In genomic region chr12:110022980-110023633, GRCh38 we compare ENCODE assay signal across 9 cellular contexts. TPM values are rescaled to one million over a fixed set of nuclear protein-coding genes. Genes with fewer than 3 reads are reported as not detected.
A peak's percentile ranks its signal among the peaks of the same experiment; 100 is the strongest.
DNase-seq lines count a peak whose midpoint lies in the region; ATAC-seq and TF ChIP-seq lines count a peak whose summit lies in the region.
"Had no signal": no experiment of that assay in that cellular context is flagged by ENCODE, and none has a peak within 500 bp of the region (broad histone marks: within the 10 kb centered on the region; RNA-seq: fewer than 3 reads in every experiment).

No MANE protein-coding gene starts in this region.

- intact Hi-C loops in mucosa of descending colon (cut with DNase I, micrococcal nuclease), result no loop called here

- no peak overlapping the region for H2AFZ ChIP-seq in GM23248

- TF ChIP-seq CTCF in RWPE1 (conservative IDR thresholded peaks at IDR 0.05; ENCODE audit: low read depth) (no peak), mucosa of descending colon (IDR thresholded peaks at IDR 0.05) (no peak), GM20000 (IDR thresholded peaks at IDR 0.05; ENCODE audit: extremely low read depth, missing control alignments) (no peak)

- H3K4me2 ChIP-seq in GM23248 (ENCODE audit: unreplicated experiment), result peak overlapping the region; percentile 60
- H3K4me2 ChIP-seq in skeletal muscle satellite cell (ENCODE audit: low read length), result peak overlapping the region; percentile 29

- H3K27me3 ChIP-seq in GM23248 (replicated peaks; ENCODE audit: insufficient read depth) (no peaks in the 10 kb centered on the region), skeletal muscle satellite cell (ENCODE audit: control insufficient read depth, insufficient read depth, low read length) (no peaks in the 10 kb centered on the region)

- CTCF ChIA-PET in RWPE1 (lab: Yijun Ruan, JAX), result interaction anchor here (0.9 kb wide), 1 partner anchor 408 kb away, joined by 3 read pairs; no protein-coding TSS in a partner anchor

- peaks cover 42% of the 10 kb centered on the region for H3K4me1 ChIP-seq in GM23248 (ENCODE audit: insufficient read depth)
- H3K4me1 ChIP-seq in skeletal muscle satellite cell (ENCODE audit: control insufficient read depth, insufficient read depth, low read length), result peaks cover 45% of the 10 kb centered on the region
- H3K4me1 ChIP-seq in mucosa of descending colon (ENCODE audit: low read depth), result no peaks in the 10 kb centered on the region

- in situ Hi-C loops in GM23248 (cut with MboI), result no loop called here

- H3K36me3 ChIP-seq in GM23248 (ENCODE audit: low read depth) (peaks cover 63% of the 10 kb centered on the region), skeletal muscle satellite cell (ENCODE audit: insufficient read depth, low read length) (peaks cover 62% of the 10 kb centered on the region), mucosa of descending colon (ENCODE audit: low read depth) (no peaks in the 10 kb centered on the region)

- H3K9ac ChIP-seq in GM23248, result no peak overlapping the region
- peak overlapping the region; percentile 47 for H3K9ac ChIP-seq in skeletal muscle satellite cell (ENCODE audit: low read depth, low read length)

- H3K4me3 ChIP-seq in GM23248 (no peak overlapping the region), skeletal muscle satellite cell (ENCODE audit: low read length) (peak overlapping the region; percentile 10), mucosa of descending colon (no peak overlapping the region)

- H4K20me1 ChIP-seq in GM23248 (ENCODE audit: insufficient read depth), result no peaks in the 10 kb centered on the region

- H3K27ac ChIP-seq in GM23248, result peak overlapping the region; percentile 79
- H3K27ac ChIP-seq in RWPE1, result peak overlapping the region; percentile 58

- POLR2A ChIA-PET in RWPE1 (lab: Yijun Ruan, JAX; ENCODE audit: low non-redundant PET), result interaction anchor here (0.6 kb wide), 2 partner anchors 226 to 318 kb away, joined by 3 to 6 read pairs; no protein-coding TSS in a partner anchor

- no peaks in the 10 kb centered on the region for H3K9me3 ChIP-seq in GM23248 (ENCODE audit: low read depth)
- H3K9me3 ChIP-seq in skeletal muscle satellite cell (replicated peaks; ENCODE audit: low read length), result no peaks in the 10 kb centered on the region
- no peaks in the 10 kb centered on the region for H3K9me3 ChIP-seq in mucosa of descending colon

- ATAC-seq in esophagus mucosa (peak; percentile 13), mucosa of descending colon (no peak)

- no peaks in the 10 kb centered on the region for H3K9me2 ChIP-seq in GM23248 (ENCODE audit: insufficient read depth)

- WGBS in GM23248 (ENCODE audit: low coverage in 1 of 2, low lambda C conversion rate in 2 of 2, missing lambda C conversion rate in 2 of 2), 2 experiments, result 79% methylated on average over 5 of the region's 5 CpGs

- H3F3A ChIP-seq in GM23248 (ENCODE audit: insufficient read depth), result peaks cover 67% of the 10 kb centered on the region

- DNase-seq in GM23248 (peak; percentile 61), RWPE1 (ENCODE audit: low spot score) (no peak), mucosa of descending colon (no peak), NCI-H2196 treated with DMSO at 0.1 percent for 48 hours (lab: John Stamatoyannopoulos, UW; ENCODE audit: unreplicated experiment) (no peak), GM20000 (ENCODE audit: low spot score) (no peak)
- DNase-seq: hippocampal formation, KG1 had no signal

- H3K79me2 ChIP-seq in GM23248 (ENCODE audit: insufficient read depth), result peaks cover 65% of the 10 kb centered on the region

RNA-seq across cellular contexts. Expression of gene ANKRD13A, which starts 23.9 kb away (rescaled TPM):
- total RNA-seq in GM23248 (2014; rRNA removed; shearing (Covaris generic)), result 237 and 241 TPM in 2 replicates
- 74.8 and 77.3 TPM in 2 replicates for polyA plus RNA-seq in GM23248 (2016; fragmentation: Nextera tagmentation; extraction: Ambion mirVana)
- total RNA-seq in esophagus mucosa (31.8 TPM), mucosa of descending colon (10 to 100 TPM; 56.0 to 75.2 (median 63.9) TPM)
- total RNA-seq in skeletal muscle satellite cell (2012; rRNA removed), result 31.7 and 58.1 TPM in 2 replicates

RNA-seq across cellular contexts. Expression of gene C12orf76, which starts 25.2 kb away (rescaled TPM):
- 21.2 and 29.7 TPM in 2 replicates for total RNA-seq in GM23248 (2014; rRNA removed; shearing (Covaris generic))
- 8.5 and 12.3 TPM in 2 replicates for polyA plus RNA-seq in GM23248 (2016; fragmentation: Nextera tagmentation; extraction: Ambion mirVana)
- total RNA-seq in esophagus mucosa (3.3 TPM), mucosa of descending colon (10 to 100 TPM in 1 of 3 donors, 1 to 10 TPM in 2; 8.5 to 12.5 (median 8.8) TPM)
- total RNA-seq in skeletal muscle satellite cell (2012; rRNA removed), result 7.4 and 7.6 TPM in 2 replicates

RNA-seq across cellular contexts. Expression of gene GIT2, which starts 26.9 kb away (rescaled TPM):
- total RNA-seq in GM23248 (2014; rRNA removed; shearing (Covaris generic)), result 23.4 and 26.4 TPM in 2 replicates
- polyA plus RNA-seq in GM23248 (2016; fragmentation: Nextera tagmentation; extraction: Ambion mirVana), result 42.1 TPM in 2 replicates
- total RNA-seq in esophagus mucosa, result 16.3 TPM
- 26.1 and 35.6 TPM in 2 replicates for total RNA-seq in skeletal muscle satellite cell (2012; rRNA removed)
- total RNA-seq in mucosa of descending colon, result 10 to 100 TPM; 33.3 to 46.2 (median 39.6) TPM
